Comparison of ENCODE assay signal across 10 cellular contexts in genomic region chr11:117204283-117205080, GRCh38. TPM values are rescaled to one million over a fixed set of nuclear protein-coding genes. Genes with fewer than 3 reads are reported as not detected.
DNase-seq lines count a peak whose midpoint lies in the region; ATAC-seq and TF ChIP-seq lines count a peak whose summit lies in the region.
"Had no signal": no experiment of that assay in that cellular context is flagged by ENCODE, and none has a peak within 500 bp of the region (broad histone marks: within the 10 kb centered on the region; RNA-seq: fewer than 3 reads in every experiment).

No MANE protein-coding gene starts in this region.

- no peak overlapping the region; the same call in 2 of the 3 replicates for H3K4me3 Mint-ChIP-seq in GM23338
- H3K4me3 Mint-ChIP-seq in activated T-helper 17 cell treated with anti-CD3 and anti-CD28 coated beads, Interleukin-2, amount 50 U/mL, for 72 hours = no peak overlapping the region

- H2AFZ ChIP-seq in GM23338 = no peak overlapping the region
- H2AFZ ChIP-seq in smooth muscle cell (ENCODE audit: low read depth) = no peak overlapping the region

- H3K36me3 Mint-ChIP-seq in GM23338 (ENCODE audit: low read depth) = peaks cover 32% of the 10 kb centered on the region
- peaks cover 40% of the 10 kb centered on the region for H3K36me3 Mint-ChIP-seq in activated T-helper 17 cell treated with anti-CD3 and anti-CD28 coated beads, Interleukin-2, amount 50 U/mL, for 72 hours (ENCODE audit: low read depth)

- ATAC-seq in GM23338 (no peak), GM19324 (IDR thresholded peaks at IDR 0.05; ENCODE audit: low FRiP score, unreplicated experiment) (no peak), HG03175 (IDR thresholded peaks at IDR 0.05; ENCODE audit: unreplicated experiment) (no peak)
- ATAC-seq in activated T-helper 17 cell treated with anti-CD3 and anti-CD28 coated beads, Interleukin-2, amount 50 U/mL, for 72 hours (replicated peaks) = no peak
- ATAC-seq: mucosa of descending colon had no signal

- H3K9ac ChIP-seq in liver (ENCODE audit: low read depth in 1 of 2, low read length in 2 of 2) = no peak overlapping the region
- H3K9ac ChIP-seq in smooth muscle cell (ENCODE audit: low read depth) = no peak overlapping the region

- no peaks in the 10 kb centered on the region for H3K9me3 Mint-ChIP-seq in GM23338
- H3K9me3 Mint-ChIP-seq in activated T-helper 17 cell treated with anti-CD3 and anti-CD28 coated beads, Interleukin-2, amount 50 U/mL, for 72 hours = no peaks in the 10 kb centered on the region

- peak overlapping the region; percentile 3; the same call in 1 of the 2 replicates for H3K27ac Mint-ChIP-seq in GM23338
- H3K27ac Mint-ChIP-seq in activated T-helper 17 cell treated with anti-CD3 and anti-CD28 coated beads, Interleukin-2, amount 50 U/mL, for 72 hours = peak overlapping the region; percentile 2

- H3K79me2 ChIP-seq in GM23338 (replicated peaks; ENCODE audit: insufficient read depth) (peaks cover 22% of the 10 kb centered on the region), smooth muscle cell (ENCODE audit: low read depth) (peaks cover 42% of the 10 kb centered on the region)

- H3K27me3 ChIP-seq in GM23338 (ENCODE audit: insufficient read depth) = no peaks in the 10 kb centered on the region
- H3K27me3 ChIP-seq in liver (ENCODE audit: control insufficient read depth in 4 of 4, insufficient read depth in 4 of 4, low read length in 3 of 4) = no peaks in the 10 kb centered on the region
- no peaks in the 10 kb centered on the region for H3K27me3 ChIP-seq in smooth muscle cell (ENCODE audit: low read depth)
- no peaks in the 10 kb centered on the region for H3K27me3 ChIP-seq in BE2C

- H3K27me3 Mint-ChIP-seq in GM23338 (ENCODE audit: insufficient read depth, low read depth, poor library complexity) = peaks cover 18% of the 10 kb centered on the region
- no peaks in the 10 kb centered on the region for H3K27me3 Mint-ChIP-seq in activated T-helper 17 cell treated with anti-CD3 and anti-CD28 coated beads, Interleukin-2, amount 50 U/mL, for 72 hours

- no peak overlapping the region for H3K4me3 ChIP-seq in GM23338
- H3K4me3 ChIP-seq in liver (ENCODE audit: low read depth in 1 of 3, low read length in 3 of 3) = no peak overlapping the region
- no peak overlapping the region for H3K4me3 ChIP-seq in smooth muscle cell
- H3K4me3 ChIP-seq in BE2C (ENCODE audit: low read depth, low read length) = no peak overlapping the region
- H3K4me3 ChIP-seq: mucosa of descending colon had no signal

- no peaks in the 10 kb centered on the region for H3K36me3 ChIP-seq in GM23338 (ENCODE audit: insufficient read depth)
- H3K36me3 ChIP-seq in liver (ENCODE audit: control insufficient read depth in 4 of 4, insufficient read depth in 3 of 4, low read depth in 1 of 4, low read length in 3 of 4) = peaks cover 0 to 21% (median 5%) of the 10 kb centered on the region in 4 donors
- H3K36me3 ChIP-seq in smooth muscle cell (ENCODE audit: low read depth) = no peaks in the 10 kb centered on the region
- H3K36me3 ChIP-seq in BE2C = peaks cover 6% of the 10 kb centered on the region

- H3K27ac ChIP-seq in GM23338 (ENCODE audit: low read depth) (0 out of 2 replicates have a peak overlapping the region, but pooled peaks have one; percentile 45), liver (ENCODE audit: low read depth in 1 of 2, low read length in 2 of 2) (no peak overlapping the region), smooth muscle cell (ENCODE audit: low read depth) (peak overlapping the region; percentile 79)

- DNase-seq in GM23338 (ENCODE audit: low spot score) (no peak), smooth muscle cell (lab: John Stamatoyannopoulos, UW; ENCODE audit: unreplicated experiment) (no peak), NCI-H2081 treated with DMSO at 0.1 percent for 48 hours (lab: John Stamatoyannopoulos, UW) (no peak), BE2C (no peak)
- DNase-seq: amniotic stem cell had no signal

- 0 out of 2 replicates have a peak, but pooled peaks cover 5% of the 10 kb centered on the region for H3F3A ChIP-seq in GM23338 (replicated peaks; ENCODE audit: low read depth)
- peaks cover 46% of the 10 kb centered on the region for H3F3A ChIP-seq in smooth muscle cell (ENCODE audit: low read depth)

- no peak for TF ChIP-seq RAD21 in liver (IDR thresholded peaks at IDR 0.05)

- H3K4me2 ChIP-seq in GM23338 (no peak overlapping the region), smooth muscle cell (no peak overlapping the region)

- no peaks in the 10 kb centered on the region for H4K20me1 ChIP-seq in GM23338 (replicated peaks; ENCODE audit: insufficient read depth)
- peaks cover 59% of the 10 kb centered on the region for H4K20me1 ChIP-seq in smooth muscle cell (ENCODE audit: low read depth)

- peaks cover 22% of the 10 kb centered on the region for H3K4me1 Mint-ChIP-seq in GM23338
- H3K4me1 Mint-ChIP-seq in activated T-helper 17 cell treated with anti-CD3 and anti-CD28 coated beads, Interleukin-2, amount 50 U/mL, for 72 hours = no peaks in the 10 kb centered on the region

- 89% methylated on average over 17 of the region's 17 CpGs for WGBS in liver
- 91% methylated on average over 17 of the region's 17 CpGs for WGBS in smooth muscle cell (ENCODE audit: low lambda C conversion rate)

- H3K9me3 ChIP-seq in liver (ENCODE audit: control insufficient read depth in 4 of 4, low read length in 3 of 4) (no peaks in the 10 kb centered on the region), smooth muscle cell (replicated peaks; ENCODE audit: low read depth) (no peaks in the 10 kb centered on the region), BE2C (no peaks in the 10 kb centered on the region)
- H3K9me3 ChIP-seq: mucosa of descending colon had no signal

- TF ChIP-seq CTCF in GM23338 (conservative IDR thresholded peaks at IDR 0.05; ENCODE audit: low read depth in 2 of 2) = no peak
- TF ChIP-seq CTCF in liver (IDR thresholded peaks at IDR 0.05; ENCODE audit: low read depth, low read length, missing input control) = no peak
- TF ChIP-seq CTCF in smooth muscle cell (IDR thresholded peaks at IDR 0.05; ENCODE audit: borderline replicate concordance, insufficient read depth, poor library complexity, severe bottlenecking) = no peak
- TF ChIP-seq CTCF in BE2C (IDR thresholded peaks at IDR 0.05; ENCODE audit: low read depth, low read length) = no peak

- H3K9me2 ChIP-seq in GM23338 (ENCODE audit: insufficient read depth) = no peaks in the 10 kb centered on the region

- peaks cover 18% of the 10 kb centered on the region for H3K4me1 ChIP-seq in GM23338 (ENCODE audit: insufficient read depth)
- no peaks in the 10 kb centered on the region for H3K4me1 ChIP-seq in liver (ENCODE audit: control insufficient read depth in 4 of 4, insufficient read depth in 4 of 4, low read length in 3 of 4)
- peaks cover 18% of the 10 kb centered on the region for H3K4me1 ChIP-seq in smooth muscle cell (ENCODE audit: low read depth)
- H3K4me1 ChIP-seq in BE2C = no peaks in the 10 kb centered on the region

TF ChIP-seq in GM23338, 12 proteins besides CTCF, POLR2A, EP300 and RAD21 (continues in another document):
- TF ChIP-seq POLR2AphosphoS5 (IDR thresholded peaks at IDR 0.05; ENCODE audit: low read depth) (no peak), EZH2phosphoT487 (IDR thresholded peaks at IDR 0.05; ENCODE audit: unreplicated experiment) (no peak), JUNB (IDR thresholded peaks at IDR 0.05; ENCODE audit: unreplicated experiment) (no peak), NANOG (IDR thresholded peaks at IDR 0.05; ENCODE audit: borderline replicate concordance) (no peak), CREB1 (CRISPR knock-in tag; IDR thresholded peaks at IDR 0.05; ENCODE audit: low read depth) (no peak)

TF ChIP-seq in liver, 16 proteins besides CTCF, POLR2A, EP300 and RAD21:
- TF ChIP-seq ATF3 (IDR thresholded peaks at IDR 0.05) (no peak), NR2F2 (IDR thresholded peaks at IDR 0.05) (peak; percentile 8)

RNA-seq across cellular contexts. Expression of gene TAGLN, which starts 5.3 kb away (rescaled TPM):
- 130 and 138 TPM in 2 replicates for total RNA-seq in GM23338 (2014; rRNA removed; shearing (Covaris generic))
- polyA plus RNA-seq in GM23338 (2016; fragmentation: Nextera tagmentation; extraction: Ambion mirVana) (86.8 TPM in 2 replicates), liver (100 to 1,000 TPM in 1 of 2 donors, 10 to 100 TPM in 1; 24.6 to 309 TPM), smooth muscle cell (2,069 and 2,250 TPM in 2 replicates)
- 1 to 10 TPM; 5.1 to 9.6 TPM for total RNA-seq in activated T-helper 17 cell treated with anti-CD3 and anti-CD28 coated beads, Interleukin-2, amount 50 U/mL, for 72 hours
- total RNA-seq in liver (100 to 1,000 TPM in 1 of 2 donors, 1 to 10 TPM in 1; 7.4 to 168 TPM), smooth muscle cell (1,972 and 2,130 TPM in 2 replicates)
- polyA plus RNA-seq in BE2C (2012; ENCODE audit: insufficient read depth, insufficient read length, low read depth) = 10.2 TPM

RNA-seq across cellular contexts. Expression of gene SIDT2, which starts 25.9 kb away (rescaled TPM):
- 11.3 and 12.1 TPM in 2 replicates for total RNA-seq in GM23338 (2014; rRNA removed; shearing (Covaris generic))
- 7.5 and 9.2 TPM in 2 replicates for polyA plus RNA-seq in GM23338 (2016; fragmentation: Nextera tagmentation; extraction: Ambion mirVana)
- total RNA-seq in activated T-helper 17 cell treated with anti-CD3 and anti-CD28 coated beads, Interleukin-2, amount 50 U/mL, for 72 hours = 10 to 100 TPM; 25.0 to 43.9 TPM
- total RNA-seq in liver = 10 to 100 TPM; 21.7 to 42.9 TPM
- 10 to 100 TPM; 11.2 to 23.1 TPM for polyA plus RNA-seq in liver
- total RNA-seq in smooth muscle cell = 24.7 and 35.0 TPM in 2 replicates
- 11.6 and 21.2 TPM in 2 replicates for polyA plus RNA-seq in smooth muscle cell
- 36.0 TPM for polyA plus RNA-seq in BE2C (2012; ENCODE audit: insufficient read depth, insufficient read length, low read depth)

RNA-seq across cellular contexts. Expression of gene PCSK7, which starts 27.4 kb away (rescaled TPM):
- 46.4 and 61.1 TPM in 2 replicates for total RNA-seq in GM23338 (2014; rRNA removed; shearing (Covaris generic))
- polyA plus RNA-seq in GM23338 (2016; fragmentation: Nextera tagmentation; extraction: Ambion mirVana) (12.4 and 12.5 TPM in 2 replicates), liver (10 to 100 TPM in 1 of 2 donors, 1 to 10 TPM in 1; 7.3 to 12.7 TPM), smooth muscle cell (23.5 and 40.7 TPM in 2 replicates)
- total RNA-seq in activated T-helper 17 cell treated with anti-CD3 and anti-CD28 coated beads, Interleukin-2, amount 50 U/mL, for 72 hours = 100 to 1,000 TPM; 101 to 106 TPM
- total RNA-seq in liver (10 to 100 TPM; 19.7 to 32.3 TPM), smooth muscle cell (20.8 and 36.4 TPM in 2 replicates)
- polyA plus RNA-seq in BE2C (2012; ENCODE audit: insufficient read depth, insufficient read length, low read depth) = 68.1 TPM

RNA-seq across cellular contexts. Expression of gene RNF214, which starts 28.0 kb away (rescaled TPM):
- total RNA-seq in GM23338 (2014; rRNA removed; shearing (Covaris generic)) = 19.4 and 23.5 TPM in 2 replicates
- polyA plus RNA-seq in GM23338 (2016; fragmentation: Nextera tagmentation; extraction: Ambion mirVana) = 23.6 and 28.4 TPM in 2 replicates
- total RNA-seq in activated T-helper 17 cell treated with anti-CD3 and anti-CD28 coated beads, Interleukin-2, amount 50 U/mL, for 72 hours = 10 to 100 TPM; 15.3 to 18.6 TPM
- 1 to 10 TPM; 6.0 to 6.1 TPM for total RNA-seq in liver
- 1 to 10 TPM; 4.6 to 6.2 TPM for polyA plus RNA-seq in liver
- total RNA-seq in smooth muscle cell = 12.6 and 15.8 TPM in 2 replicates
- 10.9 and 17.3 TPM in 2 replicates for polyA plus RNA-seq in smooth muscle cell
- 63.5 TPM for polyA plus RNA-seq in BE2C (2012; ENCODE audit: insufficient read depth, insufficient read length, low read depth)

Comparison
In these comparisons a context has a peak if more than half of its experiments do, and no peak if none do; other contexts are left out.
1. H3K27ac ChIP-seq: peak in GM23338 (single experiment) and smooth muscle cell (single experiment); none in liver (0 of 2).
2. RNA of gene TAGLN, which starts 5.3 kb away (total RNA-seq): 1,972 to 2,130 TPM in smooth muscle cell; 7.4 to 168 TPM in liver, 130 to 138 TPM in GM23338 and 5.1 to 9.6 TPM in activated T-helper 17 cell treated with anti-CD3 and anti-CD28 coated beads, Interleukin-2, amount 50 U/mL, for 72 hours; every median in the first group is over 10 times any median in the second.